ENCODE assay signal across 17 cellular contexts in the genomic region with DNA sequence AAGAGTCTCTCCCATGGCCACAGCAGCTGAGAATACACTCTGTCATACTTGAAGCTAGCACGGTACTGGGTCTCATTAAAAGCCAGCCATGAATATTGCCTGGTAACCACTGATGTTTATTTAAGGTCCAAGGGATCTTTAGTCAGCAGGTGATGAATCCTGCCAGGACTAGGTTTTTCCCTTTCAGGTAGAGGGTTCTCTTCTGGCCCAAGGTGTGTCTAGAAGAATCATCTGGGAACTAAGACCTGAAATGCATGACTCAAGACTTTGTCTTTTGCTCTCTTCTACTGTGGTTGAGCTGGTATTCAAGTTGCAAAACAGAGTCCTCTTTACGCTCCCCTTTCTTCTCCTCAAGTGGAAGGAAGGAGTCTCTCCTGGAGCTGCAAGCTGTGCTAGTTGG.
A peak's percentile ranks its signal among the peaks of the same experiment; 100 is the strongest.
DNase-seq lines count a peak whose midpoint lies in the region; ATAC-seq and TF ChIP-seq lines count a peak whose summit lies in the region.
"Had no signal": no experiment of that assay in that cellular context is flagged by ENCODE, and none has a peak within 500 bp of the region (broad histone marks: within the 10 kb centered on the region; RNA-seq: fewer than 3 reads in every experiment).

No MANE protein-coding gene starts in this region.

- DNase-seq in NCI-H2196 (lab: John Stamatoyannopoulos, UW; ENCODE audit: unreplicated experiment) (peak; percentile 19), NCI-H2196 treated with DMSO at 0.1 percent for 48 hours (lab: John Stamatoyannopoulos, UW; ENCODE audit: unreplicated experiment) (no peak), PC-3 (peak; percentile 50), epithelial cell of esophagus (ENCODE audit: low read depth) (peak; percentile 77), Caco-2 (no peak), testis (no peak), caudate nucleus (lab: John Stamatoyannopoulos, UW) (no peak)
- DNase-seq: 8988T; AML-193; Calu3; CD8-positive, alpha-beta memory T cell; DMS 273 treated with DMSO at 0.1 percent for 48 hours; DMS79 treated with DMSO at 0.1 percent for 48 hours; EL; GM23248 had no signal

- peaks cover 6% of the 10 kb centered on the region for H3K27me3 Mint-ChIP-seq in Caco-2 (ENCODE audit: insufficient read depth, unreplicated experiment)
- H3K27me3 Mint-ChIP-seq: CD8-positive, alpha-beta memory T cell had no signal

- no peaks in the 10 kb centered on the region for H3F3A ChIP-seq in PC-3 (ENCODE audit: low read length, unreplicated experiment)

- H3K9ac ChIP-seq in PC-3 (ENCODE audit: low read length): no peak overlapping the region
- H3K9ac ChIP-seq: BLaER1, GM23248 had no signal

- H3K4me2 ChIP-seq in PC-3 (ENCODE audit: low read length): no peak overlapping the region
- H3K4me2 ChIP-seq: BLaER1 had no signal

- WGBS in testis, 2 donors: 83 to 92% methylated on average over 2 of the region's 2 CpGs

- no peak overlapping the region for H3K27ac Mint-ChIP-seq in Caco-2 (ENCODE audit: unreplicated experiment)
- H3K27ac Mint-ChIP-seq: CD8-positive, alpha-beta memory T cell had no signal

- no peak for TF ChIP-seq CTCF in PC-3 (conservative IDR thresholded peaks at IDR 0.05; ENCODE audit: low read depth, low read length)
- no peak for TF ChIP-seq CTCF in epithelial cell of esophagus (IDR thresholded peaks at IDR 0.05; ENCODE audit: insufficient read depth, low read depth, low read length, missing control alignments)
- no peak for TF ChIP-seq CTCF in Caco-2 (IDR thresholded peaks at IDR 0.05; ENCODE audit: insufficient read depth in 1 of 2, low read depth in 1 of 2, low read length in 1 of 2, severe bottlenecking in 1 of 2, unreplicated experiment in 1 of 2)
- no peak for TF ChIP-seq CTCF in testis (IDR thresholded peaks at IDR 0.05)

- no peaks in the 10 kb centered on the region for H3K79me2 ChIP-seq in PC-3 (ENCODE audit: low read length)

- TF ChIP-seq POLR2A in testis (IDR thresholded peaks at IDR 0.05): no peak

- no peaks in the 10 kb centered on the region for H3K27me3 ChIP-seq in PC-3 (ENCODE audit: low read length)
- H3K27me3 ChIP-seq in Caco-2 (replicated peaks; ENCODE audit: control insufficient read depth, insufficient read depth, low read length): no peaks in the 10 kb centered on the region
- H3K27me3 ChIP-seq in testis: no peaks in the 10 kb centered on the region
- H3K27me3 ChIP-seq: BLaER1 had no signal

- no peaks in the 10 kb centered on the region for H4K20me1 ChIP-seq in PC-3 (ENCODE audit: low read length)
- H4K20me1 ChIP-seq: BLaER1 had no signal

- H3K9me3 ChIP-seq in PC-3 (ENCODE audit: low read length) (no peaks in the 10 kb centered on the region), Caco-2 (no peaks in the 10 kb centered on the region), testis (no peaks in the 10 kb centered on the region)

- H3K9me3 Mint-ChIP-seq in Caco-2 (ENCODE audit: unreplicated experiment): peaks cover 10% of the 10 kb centered on the region

- intact Hi-C loops in PC-3 (cut with micrococcal nuclease): no loop called here
- intact Hi-C loops in Caco-2 (cut with micrococcal nuclease; ENCODE audit: unreplicated experiment): no loop called here
- intact Hi-C loops in testis (cut with DNase I; ENCODE audit: low total_unique reads): no loop called here

- no TSS peak for BruUV-seq in PC-3 (replicated peaks; lab: Mats Ljungman, UMichigan)
- BruUV-seq in Caco-2 (replicated peaks; lab: Mats Ljungman, UMichigan): no TSS peak

- no peaks in the 10 kb centered on the region for H3K36me3 Mint-ChIP-seq in Caco-2 (ENCODE audit: insufficient read depth, unreplicated experiment)
- H3K36me3 Mint-ChIP-seq: CD8-positive, alpha-beta memory T cell had no signal

- no peaks in the 10 kb centered on the region for H3K9me2 ChIP-seq in PC-3 (replicated peaks; ENCODE audit: low read length)

- H3K4me3 Mint-ChIP-seq in Caco-2 (ENCODE audit: unreplicated experiment): no peak overlapping the region
- H3K4me3 Mint-ChIP-seq: CD8-positive, alpha-beta memory T cell had no signal

- H3K4me1 Mint-ChIP-seq in Caco-2 (ENCODE audit: low read depth, unreplicated experiment): no peaks in the 10 kb centered on the region
- H3K4me1 Mint-ChIP-seq: CD8-positive, alpha-beta memory T cell had no signal

- H2AFZ ChIP-seq in PC-3 (ENCODE audit: low read length): no peak overlapping the region
- H2AFZ ChIP-seq: GM23248 had no signal

- H3K27ac ChIP-seq in PC-3 (ENCODE audit: low read length): no peak overlapping the region
- H3K27ac ChIP-seq in testis: no peak overlapping the region
- H3K27ac ChIP-seq in caudate nucleus (ENCODE audit: low read depth, low read length): no peak overlapping the region
- H3K27ac ChIP-seq: BLaER1, GM23248, HL-60 had no signal

- peak; percentile 18; the same call in 1 of the 2 replicates for ATAC-seq in PC-3

- H3K4me1 ChIP-seq in PC-3 (ENCODE audit: insufficient read depth, low read length) (peaks cover 10% of the 10 kb centered on the region), Caco-2 (no peaks in the 10 kb centered on the region), testis (no peaks in the 10 kb centered on the region)
- H3K4me1 ChIP-seq: BLaER1 had no signal

- H3K36me3 ChIP-seq in PC-3 (ENCODE audit: low read depth, low read length): no peaks in the 10 kb centered on the region
- no peaks in the 10 kb centered on the region for H3K36me3 ChIP-seq in Caco-2 (ENCODE audit: control insufficient read depth, insufficient read depth, low read length)
- H3K36me3 ChIP-seq in testis (ENCODE audit: low read depth, missing control alignments): no peaks in the 10 kb centered on the region
- H3K36me3 ChIP-seq: BLaER1 had no signal

- POLR2A ChIA-PET in PC-3 (lab: Charles Lee; ENCODE audit: unreplicated experiment) (no interaction called here), Caco-2 (lab: Charles Lee) (no interaction called here)

- H3K4me3 ChIP-seq in PC-3 (ENCODE audit: low read length) (no peak overlapping the region), epithelial cell of esophagus (ENCODE audit: low read length) (no peak overlapping the region), Caco-2 (ENCODE audit: low read depth, low read length) (no peak overlapping the region), testis (no peak overlapping the region)
- H3K4me3 ChIP-seq: BLaER1, GM23248 had no signal

- CTCF ChIA-PET in PC-3 (lab: Charles Lee): no interaction called here
- CTCF ChIA-PET in Caco-2 (lab: Charles Lee): no interaction called here

Comparison
In these comparisons a context has a peak if more than half of its experiments do, and no peak if none do; other contexts are left out.
1. DNase-seq: peak in NCI-H2196 (single experiment), PC-3 (single experiment) and epithelial cell of esophagus (single experiment); none in NCI-H2196 treated with DMSO at 0.1 percent for 48 hours (single experiment), Caco-2 (0 of 2), testis (single experiment) and caudate nucleus (0 of 61).